ENCODE assay signal across 13 cellular contexts in genomic region chr5:150491876-150492275, GRCh38. TPM values are rescaled to one million over a fixed set of nuclear protein-coding genes. Genes with fewer than 3 reads are reported as not detected.
A peak's percentile ranks its signal among the peaks of the same experiment; 100 is the strongest.
DNase-seq lines count a peak whose midpoint lies in the region; ATAC-seq and TF ChIP-seq lines count a peak whose summit lies in the region.
"Had no signal": no experiment of that assay in that cellular context is flagged by ENCODE, and none has a peak within 500 bp of the region (broad histone marks: within the 10 kb centered on the region; RNA-seq: fewer than 3 reads in every experiment).

No MANE protein-coding gene starts in this region.

- ATAC-seq in thoracic aorta (ENCODE audit: insufficient number of reproducible peaks, low FRiP score, low read depth) = no peak
- ATAC-seq in GM19351 (IDR thresholded peaks at IDR 0.05; ENCODE audit: unreplicated experiment) = no peak
- ATAC-seq in HG03520 (IDR thresholded peaks at IDR 0.05; ENCODE audit: unreplicated experiment) = no peak
- ATAC-seq in stimulated activated naive B cell treated with anti-CD40 and anti-IgM and Interleukin-4, amounts not matched to agents 10 μg/mL and 1 μg/mL and 100 μg/mL, for 72 hours (replicated peaks) = no peak

- dilution Hi-C loops in mammary epithelial cell (cut with HindIII; ENCODE audit: low sequenced_read_pairs) = no loop called here

- no peak overlapping the region for H2BK5ac ChIP-seq in mesendoderm (ENCODE audit: low read length)

- H3K4ac ChIP-seq in mesendoderm (ENCODE audit: low read depth, low read length) = no peak overlapping the region

- H3K36me3 Mint-ChIP-seq in stimulated activated naive B cell treated with anti-CD40 and anti-IgM and Interleukin-4, amounts not matched to agents 10 μg/mL and 1 μg/mL and 100 μg/mL, for 72 hours = no peaks in the 10 kb centered on the region

- 91% methylated on average over 3 of the region's 4 CpGs for WGBS in HUES64
- 100% methylated on average over 4 of the region's 4 CpGs for WGBS in mammary epithelial cell (ENCODE audit: low coverage, missing lambda C conversion rate)
- no CpG with 5 or more reads among the region's 4 CpGs for WGBS in mesendoderm (ENCODE audit: extremely low coverage, insufficient coverage, low lambda C conversion rate)

- H3K79me2 ChIP-seq in mammary epithelial cell (ENCODE audit: insufficient read depth, low read length) = peaks cover 83% of the 10 kb centered on the region
- peaks cover 82% of the 10 kb centered on the region for H3K79me2 ChIP-seq in mesendoderm (ENCODE audit: control insufficient read depth, insufficient read depth, low read length)

- peaks cover 21% of the 10 kb centered on the region for H3K79me1 ChIP-seq in mesendoderm (ENCODE audit: low read length)

- no peak overlapping the region for H2AK5ac ChIP-seq in mesendoderm (ENCODE audit: low read length)

- H2BK15ac ChIP-seq in mesendoderm (replicated peaks; ENCODE audit: low read depth) = no peak overlapping the region

- H2AFZ ChIP-seq in mammary epithelial cell (ENCODE audit: low read depth, low read length) = no peak overlapping the region

- H3K9ac ChIP-seq in HUES64 (ENCODE audit: low read depth, low read length) (no peak overlapping the region), mammary epithelial cell (ENCODE audit: insufficient read depth, low read length) (peak overlapping the region; percentile 19), mesendoderm (ENCODE audit: low read length) (no peak overlapping the region)

- H3K23ac ChIP-seq in mesendoderm (ENCODE audit: low read length) = no peak overlapping the region

- intact Hi-C loops in mammary epithelial cell (cut with micrococcal nuclease) = loop anchor here (1.0 kb wide), 2 partner anchors 18 to 25 kb away; no protein-coding TSS in a partner anchor

- TF ChIP-seq CTCF in mammary epithelial cell (conservative IDR thresholded peaks at IDR 0.05 in 1 of 2, IDR thresholded peaks at IDR 0.05 in 1 of 2; ENCODE audit: extremely low read depth in 1 of 2, insufficient read depth in 1 of 2, low read depth in 1 of 2, low read length in 2 of 2) (no peak), thoracic aorta (IDR thresholded peaks at IDR 0.05) (no peak)

- DNase-seq in mammary epithelial cell = no peak
- DNase-seq in mesendoderm = no peak
- no peak for DNase-seq in thoracic aorta (ENCODE audit: low spot score)
- DNase-seq in NCI-H1105 treated with DMSO at 0.1 percent for 48 hours (lab: John Stamatoyannopoulos, UW) = no peak
- no peak for DNase-seq in stimulated activated naive B cell treated with anti-CD40 and anti-IgM and Interleukin-4, amounts not matched to agents 10 μg/mL and 1 μg/mL and 100 μg/mL, for 72 hours
- DNase-seq: activated T-cell treated with anti-CD3 and anti-CD28 coated beads for 4 hours, MV-4-11, NCI-H446, SJCRH30 had no signal

- H4K20me1 ChIP-seq in mammary epithelial cell (ENCODE audit: insufficient read depth, low read length) = no peaks in the 10 kb centered on the region

- H3K56ac ChIP-seq in mesendoderm (ENCODE audit: low read length) = no peak overlapping the region

- no peak overlapping the region for H4K8ac ChIP-seq in mesendoderm (ENCODE audit: low read depth, low read length)

- no TSS peak for BruUV-seq in mammary epithelial cell (replicated peaks; lab: Mats Ljungman, UMichigan)

- CTCF ChIA-PET in mammary epithelial cell (lab: Charles Lee; ENCODE audit: low non-redundant PET) = no interaction called here

- H3K4me1 Mint-ChIP-seq in stimulated activated naive B cell treated with anti-CD40 and anti-IgM and Interleukin-4, amounts not matched to agents 10 μg/mL and 1 μg/mL and 100 μg/mL, for 72 hours = peaks cover 33 to 44% of the 10 kb centered on the region in 2 donors

- H3K9me3 ChIP-seq in HUES64 (ENCODE audit: insufficient read depth, low read depth, low read length) = no peaks in the 10 kb centered on the region
- no peaks in the 10 kb centered on the region for H3K9me3 ChIP-seq in mammary epithelial cell (replicated peaks; ENCODE audit: insufficient read depth, low read length)
- H3K9me3 ChIP-seq in thoracic aorta = no peaks in the 10 kb centered on the region
- H3K9me3 ChIP-seq: SJCRH30 had no signal

- H3K4me1 ChIP-seq in HUES64 (ENCODE audit: insufficient read depth, low read length) (peaks cover 51% of the 10 kb centered on the region), mammary epithelial cell (ENCODE audit: insufficient read depth, low read length) (peaks cover 74% of the 10 kb centered on the region), mesendoderm (ENCODE audit: control insufficient read depth, low read depth, low read length) (peaks cover 30% of the 10 kb centered on the region), thoracic aorta (ENCODE audit: control insufficient read depth in 1 of 2, low read depth in 2 of 2) (peaks cover 57 to 87% of the 10 kb centered on the region in 2 donors)

- H3K36me3 ChIP-seq in HUES64 (ENCODE audit: insufficient read depth, low read length) (no peaks in the 10 kb centered on the region), mammary epithelial cell (ENCODE audit: insufficient read depth, low read length) (no peaks in the 10 kb centered on the region), mesendoderm (ENCODE audit: control insufficient read depth, insufficient read depth, low read length) (no peaks in the 10 kb centered on the region), thoracic aorta (no peaks in the 10 kb centered on the region)

- no peak overlapping the region for H3K27ac Mint-ChIP-seq in stimulated activated naive B cell treated with anti-CD40 and anti-IgM and Interleukin-4, amounts not matched to agents 10 μg/mL and 1 μg/mL and 100 μg/mL, for 72 hours

- no peak overlapping the region for H3K4me3 Mint-ChIP-seq in stimulated activated naive B cell treated with anti-CD40 and anti-IgM and Interleukin-4, amounts not matched to agents 10 μg/mL and 1 μg/mL and 100 μg/mL, for 72 hours

- H3K27ac ChIP-seq in HUES64 (ENCODE audit: low read depth, low read length) (0 out of 2 replicates have a peak overlapping the region, but pooled peaks have one; percentile 48), mammary epithelial cell (ENCODE audit: insufficient read depth, low read depth, low read length) (peak overlapping the region; percentile 64), mesendoderm (ENCODE audit: low read depth, low read length) (peak overlapping the region; percentile 19), thoracic aorta (peak overlapping the region; percentile 88 to 95)
- H3K27ac ChIP-seq: SJCRH30, VCaP had no signal

- in situ Hi-C loops in mammary epithelial cell (cut with MboI; ENCODE audit: low sequenced_read_pairs in 2 of 2) = no loop called here

- H3K4me2 ChIP-seq in mammary epithelial cell (ENCODE audit: insufficient read depth, low read depth, low read length) = peak overlapping the region; percentile 3
- H3K4me2 ChIP-seq in mesendoderm (ENCODE audit: low read length) = no peak overlapping the region

- H3K4me3 ChIP-seq in HUES64 (ENCODE audit: low read length) (no peak overlapping the region), mammary epithelial cell (replicated peaks in 1 of 3; ENCODE audit: insufficient read depth in 1 of 3, low read depth in 2 of 3, low read length in 3 of 3) (no peak overlapping the region), mesendoderm (ENCODE audit: low read length) (no peak overlapping the region), thoracic aorta (no peak overlapping the region)
- H3K4me3 ChIP-seq: SJCRH30 had no signal

- H4K5ac ChIP-seq in mesendoderm (ENCODE audit: low read length) = no peak overlapping the region

- no peaks in the 10 kb centered on the region for H3K9me3 Mint-ChIP-seq in stimulated activated naive B cell treated with anti-CD40 and anti-IgM and Interleukin-4, amounts not matched to agents 10 μg/mL and 1 μg/mL and 100 μg/mL, for 72 hours

- H3K18ac ChIP-seq in mesendoderm (ENCODE audit: low read length) = no peak overlapping the region

- no peak overlapping the region for H2BK120ac ChIP-seq in mesendoderm (ENCODE audit: low read depth, low read length)

- no peaks in the 10 kb centered on the region for H3K27me3 Mint-ChIP-seq in stimulated activated naive B cell treated with anti-CD40 and anti-IgM and Interleukin-4, amounts not matched to agents 10 μg/mL and 1 μg/mL and 100 μg/mL, for 72 hours

- H3K27me3 ChIP-seq in HUES64 (ENCODE audit: insufficient read depth, low read length) (no peaks in the 10 kb centered on the region), mammary epithelial cell (ENCODE audit: insufficient read depth, low read length) (no peaks in the 10 kb centered on the region), mesendoderm (ENCODE audit: insufficient read depth, low read length, poor library complexity) (no peaks in the 10 kb centered on the region), thoracic aorta (replicated peaks; ENCODE audit: insufficient read depth) (no peaks in the 10 kb centered on the region)
- H3K27me3 ChIP-seq: SJCRH30 had no signal

RNA-seq across cellular contexts. Expression of gene NDST1, which starts 16.1 kb away (rescaled TPM):
- polyA plus RNA-seq in HUES64 (2013, experiment 1 of 2) = 34.7 TPM
- polyA plus RNA-seq in HUES64 (2013, experiment 2 of 2) = 33.9 TPM
- 100 to 1,000 TPM; 114 to 128 TPM for total RNA-seq in mammary epithelial cell
- 43.2 TPM for polyA plus RNA-seq in mammary epithelial cell
- polyA minus RNA-seq in mammary epithelial cell = 101 TPM
- polyA plus RNA-seq in mesendoderm (2013, experiment 1 of 2) = 36.0 TPM
- 34.9 TPM for polyA plus RNA-seq in mesendoderm (2013, experiment 2 of 2)
- total RNA-seq in thoracic aorta = 100 to 1,000 TPM; 112 to 131 TPM

RNA-seq across cellular contexts. Expression of gene RPS14, which starts 42.3 kb away (rescaled TPM):
- polyA plus RNA-seq in HUES64 (2013, experiment 1 of 2) = 1,825 TPM
- polyA plus RNA-seq in HUES64 (2013, experiment 2 of 2) = 1,978 TPM
- 1,000 to 10,000 TPM; 1,819 to 2,158 TPM for total RNA-seq in mammary epithelial cell
- polyA plus RNA-seq in mammary epithelial cell = 6,134 TPM
- 1,433 TPM for polyA minus RNA-seq in mammary epithelial cell
- 4,258 TPM for polyA plus RNA-seq in mesendoderm (2013, experiment 1 of 2)
- 4,342 TPM for polyA plus RNA-seq in mesendoderm (2013, experiment 2 of 2)
- 1,000 to 10,000 TPM; 1,311 to 1,492 TPM for total RNA-seq in thoracic aorta

Comparison
In these comparisons a context has a peak if more than half of its experiments do, and no peak if none do; other contexts are left out.
1. H3K27ac ChIP-seq: peak in every context shown above with its lines; median percentile 92 in thoracic aorta; 64 in mammary epithelial cell; 48 in HUES64; 19 in mesendoderm.